18 cellular contexts compared by ENCODE assay signal in genomic region chr3:121698914-121699313, GRCh38.
"Had no signal": no experiment of that assay in that cellular context is flagged by ENCODE, and none has a peak within 500 bp of the region (broad histone marks: within the 10 kb centered on the region; RNA-seq: fewer than 3 reads in every experiment).

No MANE protein-coding gene starts in this region.

- H3K4me3 ChIP-seq: SK-N-MC, skin epidermis had no signal

- H3K9me3 ChIP-seq: neutrophil had no signal

- H3K27ac ChIP-seq: neutrophil, SK-N-MC, skin epidermis, WERI-Rb-1 had no signal

- ATAC-seq: activated T-helper 17 cell treated with anti-CD3 and anti-CD28 coated beads, Interleukin-2, amount 50 U/mL, for 72 hours; natural killer cell had no signal

- H3K27me3 ChIP-seq: neutrophil had no signal

- DNase-seq: activated CD4-positive, alpha-beta T cell treated with anti-CD3 and anti-CD28 coated beads for 1 hour; activated naive CD4-positive, alpha-beta T cell treated with Interleukin-2 at 50 U/mL for 16 hours; activated naive CD8-positive, alpha-beta T cell treated with anti-CD3 and anti-CD28 coated beads, Interleukin-2, amount 10 ng/mL, durations not matched to agents 7 days and 5 days; activated T-cell treated with anti-CD3 and anti-CD28 coated beads, Interleukin-2, amount 50 U/mL, for 1 hour; amygdala; endodermal cell; immature natural killer cell; kidney glomerular epithelial cell; mesenchymal stem cell; natural killer cell; posterior cingulate gyrus; stimulated activated CD4-positive, alpha-beta T cell treated with anti-CD3 and anti-CD28 coated beads, Interleukin-15, amount 100 ng/mL, for 24 hours; stimulated activated CD4-positive, alpha-beta T cell treated with anti-CD3 and anti-CD28 coated beads, Interleukin-2, amount 100 ng/mL, for 48 hours; WERI-Rb-1 had no signal
